In the genomic region with DNA sequence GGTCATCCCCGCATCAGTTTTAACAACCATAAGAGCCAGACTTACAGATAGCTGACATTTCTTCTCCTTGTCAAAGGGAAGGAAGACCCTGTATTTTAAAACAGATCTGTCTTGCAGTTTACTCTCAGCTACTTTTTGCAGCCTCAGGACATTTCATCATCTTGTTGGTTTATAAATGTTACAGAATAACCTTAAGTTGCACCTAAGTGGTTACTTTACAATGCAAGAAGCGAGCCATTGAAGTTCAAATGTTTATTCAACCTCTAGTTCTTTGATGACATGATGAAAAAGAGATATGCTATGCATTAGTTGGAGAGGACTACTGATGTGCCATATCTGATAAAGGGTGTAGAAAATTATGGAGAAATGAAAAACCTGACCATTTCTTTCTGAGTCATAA, we compare ENCODE assay signal across 20 cellular contexts.
"Had no signal": no experiment of that assay in that cellular context is flagged by ENCODE, and none has a peak within 500 bp of the region (broad histone marks: within the 10 kb centered on the region; RNA-seq: fewer than 3 reads in every experiment).

No MANE protein-coding gene starts in this region.

- H3K27ac Mint-ChIP-seq: naive thymus-derived CD4-positive, alpha-beta T cell; nephron progenitor cell; stimulated activated effector memory CD8-positive, alpha-beta T cell treated with anti-CD3 and anti-CD28 coated beads, Interleukin-12 subunit alpha, Interleukin-12 subunit beta, amount 100 ng/mL, for 72 hours; type B pancreatic cell had no signal

- H3K4me3 Mint-ChIP-seq: naive thymus-derived CD4-positive, alpha-beta T cell; nephron progenitor cell; stimulated activated effector memory CD8-positive, alpha-beta T cell treated with anti-CD3 and anti-CD28 coated beads, Interleukin-12 subunit alpha, Interleukin-12 subunit beta, amount 100 ng/mL, for 72 hours; type B pancreatic cell had no signal

- DNase-seq: central memory CD4-positive, alpha-beta T cell; cortex of kidney; dorsolateral prefrontal cortex; effector memory CD4-positive, alpha-beta T cell; heart right ventricle; hypothalamus; left colon; naive thymus-derived CD4-positive, alpha-beta T cell; nephron progenitor cell; right cardiac atrium; stimulated activated CD4-positive, alpha-beta T cell treated with anti-CD3 and anti-CD28 coated beads, Interleukin-4, amount 100 ng/mL, for 1 hour; stimulated activated CD8-positive, alpha-beta memory T cell treated with anti-CD3 and anti-CD28 coated beads, Interleukin-4, amount 100 ng/mL, for 48 hours; stimulated activated naive CD8-positive, alpha-beta T cell treated with anti-CD3 and anti-CD28 coated beads, Interleukin-15, Interleukin-2, amounts not matched to agents 100 U/mL and 50 U/mL, for 24 hours; thyroid gland had no signal

- H3K4me1 ChIP-seq: heart right ventricle, suprapubic skin had no signal

- H3K36me3 Mint-ChIP-seq: naive thymus-derived CD4-positive, alpha-beta T cell; stimulated activated effector memory CD8-positive, alpha-beta T cell treated with anti-CD3 and anti-CD28 coated beads, Interleukin-12 subunit alpha, Interleukin-12 subunit beta, amount 100 ng/mL, for 72 hours; type B pancreatic cell had no signal

- H3K36me3 ChIP-seq: heart right ventricle, neutrophil, suprapubic skin, thyroid gland had no signal

- H3K27me3 Mint-ChIP-seq: type B pancreatic cell had no signal

- H3K9me3 Mint-ChIP-seq: type B pancreatic cell had no signal

- H3K4me3 ChIP-seq: dorsolateral prefrontal cortex, heart right ventricle, suprapubic skin, thyroid gland had no signal

- H3K9me3 ChIP-seq: neutrophil, suprapubic skin, thyroid gland had no signal

- H3K27ac ChIP-seq: dorsolateral prefrontal cortex, epithelial cell of prostate, foreskin keratinocyte, heart right ventricle, neutrophil, suprapubic skin, thyroid gland had no signal

- H3K4me1 Mint-ChIP-seq: naive thymus-derived CD4-positive, alpha-beta T cell; nephron progenitor cell; stimulated activated effector memory CD8-positive, alpha-beta T cell treated with anti-CD3 and anti-CD28 coated beads, Interleukin-12 subunit alpha, Interleukin-12 subunit beta, amount 100 ng/mL, for 72 hours had no signal

- H3K27me3 ChIP-seq: foreskin keratinocyte, heart right ventricle, neutrophil, suprapubic skin, thyroid gland had no signal
